ENCODE assay signal across 1 cellular context in genomic region chr3:23183731-23184130, GRCh38.
TF ChIP-seq lines count a peak whose summit lies in the region.

No MANE protein-coding gene starts in this region.

TF ChIP-seq in HepG2, 621 proteins besides CTCF, POLR2A, EP300 and RAD21 (continued from another document):
- TF ChIP-seq ZNF646 (CRISPR knock-in tag; IDR thresholded peaks at IDR 0.05) (no peak), ZNF275 (CRISPR knock-in tag; IDR thresholded peaks at IDR 0.05; ENCODE audit: borderline replicate concordance) (no peak), ZNF644 (CRISPR knock-in tag; IDR thresholded peaks at IDR 0.05; ENCODE audit: low read depth) (no peak), SMC3 (IDR thresholded peaks at IDR 0.05; ENCODE audit: low read length) (peak; percentile 28; the same call in 1 of the 2 replicates), GPN1 (CRISPR knock-in tag; IDR thresholded peaks at IDR 0.05; ENCODE audit: borderline replicate concordance) (no peak), ZXDC (CRISPR knock-in tag; IDR thresholded peaks at IDR 0.05) (no peak), HNRNPUL1 (IDR thresholded peaks at IDR 0.05; ENCODE audit: low read depth, low read length) (no peak), ZNF552 (CRISPR knock-in tag; IDR thresholded peaks at IDR 0.05; ENCODE audit: borderline replicate concordance) (no peak), STAG1 (CRISPR knock-in tag; IDR thresholded peaks at IDR 0.05) (peak; percentile 60), XRCC5 (optimal IDR thresholded peaks at IDR 0.05; ENCODE audit: low read length) (peak; percentile 21), ZNF558 (CRISPR knock-in tag; IDR thresholded peaks at IDR 0.05; ENCODE audit: borderline replicate concordance) (no peak), NR2F1 (CRISPR knock-in tag; IDR thresholded peaks at IDR 0.05) (no peak), ZNF143 (CRISPR knock-in tag; IDR thresholded peaks at IDR 0.05) (no peak), SOX5 (CRISPR knock-in tag; IDR thresholded peaks at IDR 0.05; ENCODE audit: borderline replicate concordance) (no peak), ZNF30 (CRISPR knock-in tag; IDR thresholded peaks at IDR 0.05) (no peak), ZNF691 (CRISPR knock-in tag; IDR thresholded peaks at IDR 0.05; ENCODE audit: borderline replicate concordance, low read depth) (no peak), ZMYM4 (CRISPR knock-in tag; IDR thresholded peaks at IDR 0.05) (no peak), ASH2L (IDR thresholded peaks at IDR 0.05; ENCODE audit: insufficient read length, low read depth, low read length) (no peak), PAF1 (CRISPR knock-in tag; IDR thresholded peaks at IDR 0.05) (no peak), HNRNPK (IDR thresholded peaks at IDR 0.05; ENCODE audit: low read depth, low read length, poor library complexity, severe bottlenecking) (no peak), MTA3 (CRISPR knock-in tag; IDR thresholded peaks at IDR 0.05) (no peak), ZSCAN5A (CRISPR knock-in tag; IDR thresholded peaks at IDR 0.05; ENCODE audit: borderline replicate concordance) (no peak)
